ENCODE assay signal across 2 cellular contexts in the genomic region with DNA sequence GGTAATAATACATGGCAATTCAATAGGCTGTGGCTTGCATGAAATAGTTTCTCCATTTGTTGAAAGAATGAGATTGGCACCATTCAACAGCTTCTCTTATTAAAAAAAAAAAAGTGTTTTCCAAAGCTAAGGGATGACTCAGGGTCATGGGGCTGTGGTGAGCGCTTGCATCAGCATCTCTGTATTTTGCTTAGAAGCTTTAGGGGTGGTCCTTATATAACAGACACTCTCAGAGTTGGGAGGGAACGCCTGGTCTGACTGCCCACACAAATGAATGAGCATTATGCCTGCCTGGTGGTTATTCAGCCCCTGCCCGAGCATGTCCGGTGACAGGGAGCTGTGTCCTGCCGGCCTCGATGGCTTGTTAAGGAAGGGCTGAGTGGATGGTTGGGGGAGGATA.
TF ChIP-seq lines count a peak whose summit lies in the region.

No MANE protein-coding gene starts in this region.

TF ChIP-seq in HEK293, 187 proteins besides CTCF, POLR2A, EP300 and RAD21 (continued from another document and continues in another):
- TF ChIP-seq, protein P1, sequence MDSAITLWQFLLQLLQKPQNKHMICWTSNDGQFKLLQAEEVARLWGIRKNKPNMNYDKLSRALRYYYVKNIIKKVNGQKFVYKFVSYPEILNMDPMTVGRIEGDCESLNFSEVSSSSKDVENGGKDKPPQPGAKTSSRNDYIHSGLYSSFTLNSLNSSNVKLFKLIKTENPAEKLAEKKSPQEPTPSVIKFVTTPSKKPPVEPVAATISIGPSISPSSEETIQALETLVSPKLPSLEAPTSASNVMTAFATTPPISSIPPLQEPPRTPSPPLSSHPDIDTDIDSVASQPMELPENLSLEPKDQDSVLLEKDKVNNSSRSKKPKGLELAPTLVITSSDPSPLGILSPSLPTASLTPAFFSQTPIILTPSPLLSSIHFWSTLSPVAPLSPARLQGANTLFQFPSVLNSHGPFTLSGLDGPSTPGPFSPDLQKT (IDR thresholded peaks at IDR 0.05; ENCODE audit: borderline replicate concordance, low read depth, low read length), result no peak
- TF ChIP-seq MEIS1 (CRISPR knock-in tag; IDR thresholded peaks at IDR 0.05; ENCODE audit: borderline replicate concordance), result no peak
- TF ChIP-seq, protein P2, sequence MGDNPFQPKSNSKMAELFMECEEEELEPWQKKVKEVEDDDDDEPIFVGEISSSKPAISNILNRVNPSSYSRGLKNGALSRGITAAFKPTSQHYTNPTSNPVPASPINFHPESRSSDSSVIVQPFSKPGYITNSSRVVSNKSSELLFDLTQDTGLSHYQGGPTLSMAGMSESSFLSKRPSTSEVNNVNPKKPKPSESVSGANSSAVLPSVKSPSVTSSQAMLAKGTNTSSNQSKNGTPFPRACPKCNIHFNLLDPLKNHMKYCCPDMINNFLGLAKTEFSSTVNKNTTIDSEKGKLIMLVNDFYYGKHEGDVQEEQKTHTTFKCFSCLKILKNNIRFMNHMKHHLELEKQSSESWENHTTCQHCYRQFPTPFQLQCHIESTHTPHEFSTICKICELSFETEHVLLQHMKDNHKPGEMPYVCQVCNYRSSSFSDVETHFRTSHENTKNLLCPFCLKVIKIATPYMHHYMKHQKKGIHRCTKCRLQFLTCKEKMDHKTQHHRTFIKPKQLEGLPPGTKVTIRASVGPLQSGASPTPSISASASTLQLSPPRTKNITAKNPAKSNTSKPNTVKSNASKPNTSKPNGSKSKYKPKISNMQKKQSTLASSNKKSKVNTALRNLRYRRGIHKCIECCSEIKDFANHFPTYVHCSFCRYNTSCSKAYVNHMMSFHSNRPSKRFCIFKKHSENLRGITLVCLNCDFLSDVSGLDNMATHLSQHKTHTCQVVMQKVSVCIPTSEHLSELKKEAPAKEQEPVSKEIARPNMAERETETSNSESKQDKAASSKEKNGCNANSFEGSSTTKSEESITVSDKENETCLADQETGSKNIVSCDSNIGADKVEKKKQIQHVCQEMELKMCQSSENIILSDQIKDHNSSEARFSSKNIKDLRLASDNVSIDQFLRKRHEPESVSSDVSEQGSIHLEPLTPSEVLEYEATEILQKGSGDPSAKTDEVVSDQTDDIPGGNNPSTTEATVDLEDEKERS (tag by site-specific recombination; IDR thresholded peaks at IDR 0.05), result no peak
- no peak for TF ChIP-seq ZNF560 (tag by site-specific recombination; IDR thresholded peaks at IDR 0.05; ENCODE audit: borderline replicate concordance)
- no peak for TF ChIP-seq ZNF792 (tag by site-specific recombination; IDR thresholded peaks at IDR 0.05)
- no peak for TF ChIP-seq ZNF391 (tag by site-specific recombination; IDR thresholded peaks at IDR 0.05; ENCODE audit: borderline replicate concordance, low read depth)
- no peak for TF ChIP-seq ZSCAN30 (tag by site-specific recombination; IDR thresholded peaks at IDR 0.05)
- TF ChIP-seq ZNF747 (tag by site-specific recombination; IDR thresholded peaks at IDR 0.05), result no peak
- no peak for TF ChIP-seq KLF1 (tag by site-specific recombination; IDR thresholded peaks at IDR 0.05)
- no peak for TF ChIP-seq WT1 (tag by site-specific recombination; IDR thresholded peaks at IDR 0.05)
- TF ChIP-seq ZFP69B (tag by site-specific recombination; IDR thresholded peaks at IDR 0.05), result 0 out of 2 replicates have a peak, but pooled peaks have one; percentile 27
- TF ChIP-seq, protein P3, sequence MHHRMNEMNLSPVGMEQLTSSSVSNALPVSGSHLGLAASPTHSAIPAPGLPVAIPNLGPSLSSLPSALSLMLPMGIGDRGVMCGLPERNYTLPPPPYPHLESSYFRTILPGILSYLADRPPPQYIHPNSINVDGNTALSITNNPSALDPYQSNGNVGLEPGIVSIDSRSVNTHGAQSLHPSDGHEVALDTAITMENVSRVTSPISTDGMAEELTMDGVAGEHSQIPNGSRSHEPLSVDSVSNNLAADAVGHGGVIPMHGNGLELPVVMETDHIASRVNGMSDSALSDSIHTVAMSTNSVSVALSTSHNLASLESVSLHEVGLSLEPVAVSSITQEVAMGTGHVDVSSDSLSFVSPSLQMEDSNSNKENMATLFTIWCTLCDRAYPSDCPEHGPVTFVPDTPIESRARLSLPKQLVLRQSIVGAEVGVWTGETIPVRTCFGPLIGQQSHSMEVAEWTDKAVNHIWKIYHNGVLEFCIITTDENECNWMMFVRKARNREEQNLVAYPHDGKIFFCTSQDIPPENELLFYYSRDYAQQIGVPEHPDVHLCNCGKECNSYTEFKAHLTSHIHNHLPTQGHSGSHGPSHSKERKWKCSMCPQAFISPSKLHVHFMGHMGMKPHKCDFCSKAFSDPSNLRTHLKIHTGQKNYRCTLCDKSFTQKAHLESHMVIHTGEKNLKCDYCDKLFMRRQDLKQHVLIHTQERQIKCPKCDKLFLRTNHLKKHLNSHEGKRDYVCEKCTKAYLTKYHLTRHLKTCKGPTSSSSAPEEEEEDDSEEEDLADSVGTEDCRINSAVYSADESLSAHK (tag by site-specific recombination; IDR thresholded peaks at IDR 0.05), result no peak
- TF ChIP-seq ZNF132 (tag by site-specific recombination; IDR thresholded peaks at IDR 0.05; ENCODE audit: borderline replicate concordance), result no peak
- no peak for TF ChIP-seq ZNF626 (tag by site-specific recombination; IDR thresholded peaks at IDR 0.05)
- TF ChIP-seq ZNF571 (tag by site-specific recombination; IDR thresholded peaks at IDR 0.05), result no peak
- TF ChIP-seq ZSCAN16 (tag by site-specific recombination; IDR thresholded peaks at IDR 0.05), result no peak
- TF ChIP-seq ZNF121 (tag by site-specific recombination; IDR thresholded peaks at IDR 0.05), result no peak
- TF ChIP-seq ZNF114 (tag by site-specific recombination; IDR thresholded peaks at IDR 0.05), result no peak
- no peak for TF ChIP-seq ZNF350 (tag by site-specific recombination; IDR thresholded peaks at IDR 0.05)
- TF ChIP-seq ZNF24 (tag by site-specific recombination; IDR thresholded peaks at IDR 0.05), result peak; percentile 83; the same call in 1 of the 2 replicates
- TF ChIP-seq ZNF623 (tag by site-specific recombination; IDR thresholded peaks at IDR 0.05), result no peak
- TF ChIP-seq FEZF1 (tag by site-specific recombination; IDR thresholded peaks at IDR 0.05), result no peak
- TF ChIP-seq ZNF155 (tag by site-specific recombination; IDR thresholded peaks at IDR 0.05), result no peak
- TF ChIP-seq, protein P4, sequence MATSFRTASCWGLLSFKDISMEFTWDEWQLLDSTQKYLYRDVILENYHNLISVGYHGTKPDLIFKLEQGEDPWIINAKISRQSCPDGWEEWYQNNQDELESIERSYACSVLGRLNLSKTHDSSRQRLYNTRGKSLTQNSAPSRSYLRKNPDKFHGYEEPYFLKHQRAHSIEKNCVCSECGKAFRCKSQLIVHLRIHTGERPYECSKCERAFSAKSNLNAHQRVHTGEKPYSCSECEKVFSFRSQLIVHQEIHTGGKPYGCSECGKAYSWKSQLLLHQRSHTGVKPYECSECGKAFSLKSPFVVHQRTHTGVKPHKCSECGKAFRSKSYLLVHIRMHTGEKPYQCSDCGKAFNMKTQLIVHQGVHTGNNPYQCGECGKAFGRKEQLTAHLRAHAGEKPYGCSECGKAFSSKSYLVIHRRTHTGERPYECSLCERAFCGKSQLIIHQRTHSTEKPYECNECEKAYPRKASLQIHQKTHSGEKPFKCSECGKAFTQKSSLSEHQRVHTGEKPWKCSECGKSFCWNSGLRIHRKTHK (tag by site-specific recombination; IDR thresholded peaks at IDR 0.05), result no peak
- no peak for TF ChIP-seq ZNF202 (tag by site-specific recombination; IDR thresholded peaks at IDR 0.05; ENCODE audit: borderline replicate concordance)
- peak; percentile 49; the same call in 1 of the 2 replicates for TF ChIP-seq SP7 (tag by site-specific recombination; IDR thresholded peaks at IDR 0.05)

TF ChIP-seq in SK-N-SH treated with all-trans-retinoic acid at 6 μM for 48 hours, 23 proteins besides CTCF, POLR2A, EP300 and RAD21 (continued from another document):
- TF ChIP-seq, protein P5, sequence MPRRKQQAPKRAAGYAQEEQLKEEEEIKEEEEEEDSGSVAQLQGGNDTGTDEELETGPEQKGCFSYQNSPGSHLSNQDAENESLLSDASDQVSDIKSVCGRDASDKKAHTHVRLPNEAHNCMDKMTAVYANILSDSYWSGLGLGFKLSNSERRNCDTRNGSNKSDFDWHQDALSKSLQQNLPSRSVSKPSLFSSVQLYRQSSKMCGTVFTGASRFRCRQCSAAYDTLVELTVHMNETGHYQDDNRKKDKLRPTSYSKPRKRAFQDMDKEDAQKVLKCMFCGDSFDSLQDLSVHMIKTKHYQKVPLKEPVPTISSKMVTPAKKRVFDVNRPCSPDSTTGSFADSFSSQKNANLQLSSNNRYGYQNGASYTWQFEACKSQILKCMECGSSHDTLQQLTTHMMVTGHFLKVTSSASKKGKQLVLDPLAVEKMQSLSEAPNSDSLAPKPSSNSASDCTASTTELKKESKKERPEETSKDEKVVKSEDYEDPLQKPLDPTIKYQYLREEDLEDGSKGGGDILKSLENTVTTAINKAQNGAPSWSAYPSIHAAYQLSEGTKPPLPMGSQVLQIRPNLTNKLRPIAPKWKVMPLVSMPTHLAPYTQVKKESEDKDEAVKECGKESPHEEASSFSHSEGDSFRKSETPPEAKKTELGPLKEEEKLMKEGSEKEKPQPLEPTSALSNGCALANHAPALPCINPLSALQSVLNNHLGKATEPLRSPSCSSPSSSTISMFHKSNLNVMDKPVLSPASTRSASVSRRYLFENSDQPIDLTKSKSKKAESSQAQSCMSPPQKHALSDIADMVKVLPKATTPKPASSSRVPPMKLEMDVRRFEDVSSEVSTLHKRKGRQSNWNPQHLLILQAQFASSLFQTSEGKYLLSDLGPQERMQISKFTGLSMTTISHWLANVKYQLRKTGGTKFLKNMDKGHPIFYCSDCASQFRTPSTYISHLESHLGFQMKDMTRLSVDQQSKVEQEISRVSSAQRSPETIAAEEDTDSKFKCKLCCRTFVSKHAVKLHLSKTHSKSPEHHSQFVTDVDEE (CRISPR knock-in tag; IDR thresholded peaks at IDR 0.05), result no peak
- TF ChIP-seq TCF4 (CRISPR knock-in tag; IDR thresholded peaks at IDR 0.05; ENCODE audit: borderline replicate concordance), result no peak
- no peak for TF ChIP-seq ZNF565 (CRISPR knock-in tag; conservative IDR thresholded peaks at IDR 0.05; ENCODE audit: low read depth)
- no peak for TF ChIP-seq TOX (CRISPR knock-in tag; IDR thresholded peaks at IDR 0.05; ENCODE audit: borderline replicate concordance)
- TF ChIP-seq OSR1 (CRISPR knock-in tag; IDR thresholded peaks at IDR 0.05), result no peak
- no peak for TF ChIP-seq ZFP30 (CRISPR knock-in tag; IDR thresholded peaks at IDR 0.05)
- TF ChIP-seq PPARA (CRISPR knock-in tag; IDR thresholded peaks at IDR 0.05; ENCODE audit: borderline replicate concordance), result no peak
- TF ChIP-seq RARB (CRISPR knock-in tag; IDR thresholded peaks at IDR 0.05), result no peak
TF ChIP-seq in SK-N-SH treated with all-trans-retinoic acid at 6 μM for 48 hours: peak in this region for 0.
